Comparison of ENCODE assay signal across 25 cellular contexts in the genomic region with DNA sequence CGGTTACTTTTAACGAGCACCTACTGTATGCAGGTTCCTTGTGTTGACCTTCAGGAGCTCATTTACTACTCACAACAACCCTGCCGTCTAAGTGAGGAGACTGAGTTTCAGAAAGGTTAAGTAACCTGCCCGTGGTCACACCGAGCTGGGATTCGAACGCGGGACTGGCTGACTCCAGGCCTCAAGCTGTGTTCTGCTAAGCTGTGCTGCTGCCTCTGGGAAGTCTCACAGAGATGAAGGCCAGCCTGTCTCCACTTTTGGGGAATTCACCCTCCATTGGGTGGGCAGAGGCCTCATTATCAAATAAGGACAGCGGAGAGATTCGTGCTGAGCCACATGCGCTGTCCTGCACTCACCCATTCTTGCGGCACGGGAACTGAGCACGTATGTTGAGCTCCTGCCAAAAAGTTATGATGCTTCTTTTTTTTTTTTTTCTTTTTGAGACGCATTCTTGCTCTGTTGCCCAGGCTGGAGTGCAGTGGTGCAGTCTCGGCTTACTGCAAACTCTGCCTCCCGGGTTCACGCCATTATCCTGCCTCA. TPM values are rescaled to one million over a fixed set of nuclear protein-coding genes. Genes with fewer than 3 reads are reported as not detected.
"Had no signal": no experiment of that assay in that cellular context is flagged by ENCODE, and none has a peak within 500 bp of the region (broad histone marks: within the 10 kb centered on the region; RNA-seq: fewer than 3 reads in every experiment).

No MANE protein-coding gene starts in this region.

- H3K27ac ChIP-seq: neutrophil, ovary, psoas muscle, right atrium auricular region, tibial nerve, vagina, VCaP had no signal

- H3K27me3 ChIP-seq: ovary, right atrium auricular region, vagina had no signal

- H3K9me3 ChIP-seq: neutrophil, ovary, psoas muscle, right atrium auricular region, tibial nerve, vagina had no signal

- FAIRE-seq: islet of Langerhans had no signal

- H3K4me3 ChIP-seq: lung, ovary, psoas muscle, right atrium auricular region, tibial nerve, vagina had no signal

- H3K4me1 ChIP-seq: psoas muscle, right atrium auricular region, tibial nerve, vagina had no signal

- ATAC-seq: activated naive CD8-positive, alpha-beta T cell treated with anti-CD3 and anti-CD28 coated beads, Interleukin-2, amount 50 U/mL, for 24 hours; activated T-cell treated with anti-CD3 and anti-CD28 coated beads, Interleukin-2, amount 50 U/mL, for 4 hours; left colon; naive thymus-derived CD4-positive, alpha-beta T cell; psoas muscle; stimulated activated naive CD8-positive, alpha-beta T cell treated with anti-CD3 and anti-CD28 coated beads, Interleukin-15, amount 100 ng/mL, for 72 hours; T-cell had no signal

- DNase-seq: activated CD4-positive, CD25-positive, alpha-beta regulatory T cell treated with anti-CD3 and anti-CD28 coated beads, Interleukin-2, amount 50 U/mL, for 72 hours; activated CD8-positive, alpha-beta memory T cell treated with anti-CD3 and anti-CD28 coated beads, Interleukin-2, amount 50 U/mL, for 48 hours; activated naive CD8-positive, alpha-beta T cell treated with anti-CD3 and anti-CD28 coated beads, Interleukin-2, amount 50 U/mL, for 24 hours; caudate nucleus; dermis blood vessel endothelial cell; effector memory CD4-positive, alpha-beta T cell; foreskin melanocyte; hypothalamus; psoas muscle; stimulated activated CD4-positive, alpha-beta T cell treated with anti-CD3 and anti-CD28 coated beads, Interleukin-1b, Interleukin-23, amount 100 ng/mL, for 48 hours; stimulated activated naive CD8-positive, alpha-beta T cell treated with anti-CD3 and anti-CD28 coated beads, Interleukin-15, amount 100 ng/mL, for 72 hours; T-cell had no signal

- H3K36me3 ChIP-seq: neutrophil, ovary, right atrium auricular region, tibial nerve, vagina had no signal

RNA-seq across cellular contexts. Expression of a gene that starts 25.9 kb away (rescaled TPM):
- total RNA-seq: activated T-cell treated with anti-CD3 and anti-CD28 coated beads, Interleukin-2, amount 50 U/mL, for 4 hours; activated T-helper 2 cell treated with anti-CD3 and anti-CD28 coated beads, Interferon-gamma antibody, Interleukin-2, Interleukin-4, amounts not matched to agents 10 μg/mL and 5 μg/mL and 100 μg/mL, durations not matched to agents 14 hours and 24 hours and 36 hours; dermis blood vessel endothelial cell; naive thymus-derived CD4-positive, alpha-beta T cell; psoas muscle; skeletal muscle tissue; tibial nerve; vagina had no signal

RNA-seq across cellular contexts. Expression of a gene that starts 31.0 kb away (rescaled TPM):
- total RNA-seq: activated T-cell treated with anti-CD3 and anti-CD28 coated beads, Interleukin-2, amount 50 U/mL, for 4 hours; activated T-helper 2 cell treated with anti-CD3 and anti-CD28 coated beads, Interferon-gamma antibody, Interleukin-2, Interleukin-4, amounts not matched to agents 10 μg/mL and 5 μg/mL and 100 μg/mL, durations not matched to agents 14 hours and 24 hours and 36 hours; dermis blood vessel endothelial cell; left colon; lung; naive thymus-derived CD4-positive, alpha-beta T cell; ovary; psoas muscle; right atrium auricular region; skeletal muscle tissue; T-cell; tibial nerve; vagina had no signal

RNA-seq across cellular contexts. Expression of a gene that starts 54.1 kb away (rescaled TPM):
- total RNA-seq: dermis blood vessel endothelial cell, left colon, psoas muscle, right atrium auricular region, vagina had no signal
